1 cellular context compared by ENCODE assay signal in the genomic region with DNA sequence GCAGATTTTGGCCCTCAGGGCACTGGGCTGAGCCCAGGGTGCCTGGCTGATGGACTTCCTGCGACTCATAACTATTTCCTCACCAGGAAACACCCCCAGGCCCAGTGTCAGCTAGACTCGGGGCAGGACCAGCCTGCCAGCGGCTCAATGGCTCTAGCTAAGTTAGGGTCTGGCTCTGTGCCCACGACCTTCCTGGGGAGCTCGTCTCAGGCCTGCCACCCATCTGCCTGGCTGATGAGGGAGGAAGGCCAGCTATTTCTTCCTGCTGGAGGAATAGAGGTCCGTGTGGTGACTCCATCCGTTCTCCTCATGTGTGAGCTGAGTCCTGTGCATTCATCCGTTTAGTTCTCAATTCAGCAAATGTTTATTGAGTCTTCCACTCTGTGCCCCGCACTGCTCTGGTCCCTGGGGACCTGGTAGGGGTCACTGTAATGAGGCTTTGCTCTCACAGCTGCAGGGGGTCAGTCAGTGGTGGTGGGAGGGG.
TF ChIP-seq lines count a peak whose summit lies in the region.

No MANE protein-coding gene starts in this region.

TF ChIP-seq in HepG2, 621 proteins besides CTCF, POLR2A, EP300 and RAD21:
- TF ChIP-seq CBX1 (IDR thresholded peaks at IDR 0.05; ENCODE audit: low read depth): no peak
- TF ChIP-seq GATA4 (IDR thresholded peaks at IDR 0.05; ENCODE audit: borderline replicate concordance, low read depth): no peak
- no peak for TF ChIP-seq ZNF790 (CRISPR knock-in tag; IDR thresholded peaks at IDR 0.05; ENCODE audit: borderline replicate concordance)
- TF ChIP-seq ZFP36 (IDR thresholded peaks at IDR 0.05; ENCODE audit: borderline replicate concordance, low read depth, low read length, partially characterized antibody): no peak
- TF ChIP-seq, protein P1, sequence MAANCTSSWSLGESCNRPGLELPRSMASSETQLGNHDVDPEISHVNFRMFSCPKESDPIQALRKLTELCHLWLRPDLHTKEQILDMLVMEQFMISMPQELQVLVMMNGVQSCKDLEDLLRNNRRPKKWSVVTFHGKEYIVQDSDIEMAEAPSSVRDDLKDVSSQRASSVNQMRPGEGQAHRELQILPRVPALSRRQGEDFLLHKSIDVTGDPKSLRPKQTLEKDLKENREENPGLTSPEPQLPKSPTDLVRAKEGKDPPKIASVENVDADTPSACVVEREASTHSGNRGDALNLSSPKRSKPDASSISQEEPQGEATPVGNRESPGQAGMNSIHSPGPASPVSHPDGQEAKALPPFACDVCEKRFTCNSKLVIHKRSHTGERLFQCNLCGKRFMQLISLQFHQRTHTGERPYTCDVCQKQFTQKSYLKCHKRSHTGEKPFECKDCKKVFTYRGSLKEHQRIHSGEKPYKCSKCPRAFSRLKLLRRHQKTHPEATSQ (CRISPR knock-in tag; IDR thresholded peaks at IDR 0.05; ENCODE audit: borderline replicate concordance): no peak
- no peak for TF ChIP-seq ZNF883 (CRISPR knock-in tag; IDR thresholded peaks at IDR 0.05; ENCODE audit: not compliant biosample characterization)
- TF ChIP-seq, protein P2, sequence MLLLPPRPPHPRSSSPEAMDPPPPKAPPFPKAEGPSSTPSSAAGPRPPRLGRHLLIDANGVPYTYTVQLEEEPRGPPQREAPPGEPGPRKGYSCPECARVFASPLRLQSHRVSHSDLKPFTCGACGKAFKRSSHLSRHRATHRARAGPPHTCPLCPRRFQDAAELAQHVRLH (CRISPR knock-in tag; IDR thresholded peaks at IDR 0.05; ENCODE audit: borderline replicate concordance, low read depth): no peak
- TF ChIP-seq ZNF230 (CRISPR knock-in tag; IDR thresholded peaks at IDR 0.05): no peak
- TF ChIP-seq ZNF839 (CRISPR knock-in tag; IDR thresholded peaks at IDR 0.05; ENCODE audit: borderline replicate concordance): no peak
- TF ChIP-seq ERF (CRISPR knock-in tag; IDR thresholded peaks at IDR 0.05): no peak
- TF ChIP-seq RXRB (CRISPR knock-in tag; IDR thresholded peaks at IDR 0.05; ENCODE audit: borderline replicate concordance): no peak
- TF ChIP-seq, protein P3, sequence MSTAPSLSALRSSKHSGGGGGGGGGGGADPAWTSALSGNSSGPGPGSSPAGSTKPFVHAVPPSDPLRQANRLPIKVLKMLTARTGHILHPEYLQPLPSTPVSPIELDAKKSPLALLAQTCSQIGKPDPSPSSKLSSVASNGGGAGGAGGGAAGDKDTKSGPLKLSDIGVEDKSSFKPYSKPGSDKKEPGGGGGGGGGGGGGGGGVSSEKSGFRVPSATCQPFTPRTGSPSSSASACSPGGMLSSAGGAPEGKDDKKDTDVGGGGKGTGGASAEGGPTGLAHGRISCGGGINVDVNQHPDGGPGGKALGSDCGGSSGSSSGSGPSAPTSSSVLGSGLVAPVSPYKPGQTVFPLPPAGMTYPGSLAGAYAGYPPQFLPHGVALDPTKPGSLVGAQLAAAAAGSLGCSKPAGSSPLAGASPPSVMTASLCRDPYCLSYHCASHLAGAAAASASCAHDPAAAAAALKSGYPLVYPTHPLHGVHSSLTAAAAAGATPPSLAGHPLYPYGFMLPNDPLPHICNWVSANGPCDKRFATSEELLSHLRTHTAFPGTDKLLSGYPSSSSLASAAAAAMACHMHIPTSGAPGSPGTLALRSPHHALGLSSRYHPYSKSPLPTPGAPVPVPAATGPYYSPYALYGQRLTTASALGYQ (CRISPR knock-in tag; IDR thresholded peaks at IDR 0.05): no peak
- no peak for TF ChIP-seq HOXA9 (CRISPR knock-in tag; IDR thresholded peaks at IDR 0.05; ENCODE audit: borderline replicate concordance)
- TF ChIP-seq, protein P4, sequence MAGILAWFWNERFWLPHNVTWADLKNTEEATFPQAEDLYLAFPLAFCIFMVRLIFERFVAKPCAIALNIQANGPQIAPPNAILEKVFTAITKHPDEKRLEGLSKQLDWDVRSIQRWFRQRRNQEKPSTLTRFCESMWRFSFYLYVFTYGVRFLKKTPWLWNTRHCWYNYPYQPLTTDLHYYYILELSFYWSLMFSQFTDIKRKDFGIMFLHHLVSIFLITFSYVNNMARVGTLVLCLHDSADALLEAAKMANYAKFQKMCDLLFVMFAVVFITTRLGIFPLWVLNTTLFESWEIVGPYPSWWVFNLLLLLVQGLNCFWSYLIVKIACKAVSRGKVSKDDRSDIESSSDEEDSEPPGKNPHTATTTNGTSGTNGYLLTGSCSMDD (CRISPR knock-in tag; IDR thresholded peaks at IDR 0.05): no peak
- no peak for TF ChIP-seq RBAK (CRISPR knock-in tag; IDR thresholded peaks at IDR 0.05)
